In genomic region chr17:74892974-74893911, GRCh38 we compare ENCODE assay signal across 1 cellular context.
TF ChIP-seq lines count a peak whose summit lies in the region.

FADS6 (minus strand) TSS chr17:74893633; CDS start chr17:74893595, 38 bp downstream.

TF ChIP-seq in HepG2, 621 proteins besides CTCF, POLR2A, EP300 and RAD21 (continued from another document and continues in another):
- TF ChIP-seq ZBTB40 (IDR thresholded peaks at IDR 0.05) (no peak), ZBTB40 (CRISPR knock-in tag; IDR thresholded peaks at IDR 0.05) (0 out of 2 replicates have a peak, but pooled peaks have one; percentile 26), FOXO1 (CRISPR knock-in tag; IDR thresholded peaks at IDR 0.05) (no peak), ZNF737 (CRISPR knock-in tag; IDR thresholded peaks at IDR 0.05; ENCODE audit: borderline replicate concordance) (no peak), ARID5B (CRISPR knock-in tag; IDR thresholded peaks at IDR 0.05) (0 out of 2 replicates have a peak, but pooled peaks have one; percentile 17), ZNF83 (CRISPR knock-in tag; IDR thresholded peaks at IDR 0.05; ENCODE audit: borderline replicate concordance) (no peak), SALL2 (CRISPR knock-in tag; IDR thresholded peaks at IDR 0.05) (no peak), NKX3-1 (CRISPR knock-in tag; IDR thresholded peaks at IDR 0.05) (no peak), CAMTA2 (CRISPR knock-in tag; IDR thresholded peaks at IDR 0.05; ENCODE audit: borderline replicate concordance) (no peak), ZNF234 (CRISPR knock-in tag; conservative IDR thresholded peaks at IDR 0.05) (no peak), ZBTB7A (CRISPR knock-in tag; IDR thresholded peaks at IDR 0.05) (peak; percentile 63; the same call in 1 of the 2 replicates), POLR2AphosphoS2 (IDR thresholded peaks at IDR 0.05; ENCODE audit: low read depth, low read length) (no peak), SIX4 (CRISPR knock-in tag; IDR thresholded peaks at IDR 0.05) (no peak), MEIS2 (CRISPR knock-in tag; IDR thresholded peaks at IDR 0.05) (no peak), ZFP36L1 (CRISPR knock-in tag; IDR thresholded peaks at IDR 0.05) (no peak), ZNF740 (CRISPR knock-in tag; IDR thresholded peaks at IDR 0.05) (no peak), AGO1 (IDR thresholded peaks at IDR 0.05; ENCODE audit: low read depth, low read length, poor library complexity, severe bottlenecking) (no peak), MTA1 (CRISPR knock-in tag; IDR thresholded peaks at IDR 0.05; ENCODE audit: borderline replicate concordance) (0 out of 2 replicates have a peak, but pooled peaks have one; percentile 52), ZNF407 (CRISPR knock-in tag; IDR thresholded peaks at IDR 0.05; ENCODE audit: not compliant biosample characterization) (no peak), YY1 (IDR thresholded peaks at IDR 0.05; ENCODE audit: insufficient read depth, insufficient replicate concordance, low read depth, low read length) (no peak), JUND (CRISPR knock-in tag; IDR thresholded peaks at IDR 0.05) (no peak), ZNF510 (CRISPR knock-in tag; IDR thresholded peaks at IDR 0.05; ENCODE audit: low read depth) (no peak), FOSL1 (CRISPR knock-in tag; IDR thresholded peaks at IDR 0.05; ENCODE audit: borderline replicate concordance) (no peak), ZNF768 (CRISPR knock-in tag; IDR thresholded peaks at IDR 0.05) (no peak; the same call in 1 of the 2 replicates), GFI1 (CRISPR knock-in tag; IDR thresholded peaks at IDR 0.05; ENCODE audit: borderline replicate concordance) (no peak), ZNF501 (CRISPR knock-in tag; IDR thresholded peaks at IDR 0.05) (no peak), ZZZ3 (CRISPR knock-in tag; IDR thresholded peaks at IDR 0.05; ENCODE audit: borderline replicate concordance) (no peak), HCFC1 (IDR thresholded peaks at IDR 0.05; ENCODE audit: low read depth, low read length) (no peak), MIER2 (CRISPR knock-in tag; IDR thresholded peaks at IDR 0.05) (no peak), HOMEZ (CRISPR knock-in tag; IDR thresholded peaks at IDR 0.05; ENCODE audit: low read depth) (no peak), MED8 (CRISPR knock-in tag; IDR thresholded peaks at IDR 0.05; ENCODE audit: insufficient replicate concordance) (peak; percentile 27), TOE1 (CRISPR knock-in tag; IDR thresholded peaks at IDR 0.05) (no peak), HNRNPLL (IDR thresholded peaks at IDR 0.05; ENCODE audit: low read depth, low read length, poor library complexity, severe bottlenecking) (peak; percentile 17), PHF21A (CRISPR knock-in tag; IDR thresholded peaks at IDR 0.05) (no peak), GTF3A (CRISPR knock-in tag; conservative IDR thresholded peaks at IDR 0.05) (no peak), ZEB1 (IDR thresholded peaks at IDR 0.05; ENCODE audit: insufficient replicate concordance, low read depth) (no peak)
